1 cellular context compared by ENCODE assay signal in genomic region chr12:52497975-52498374, GRCh38.
TF ChIP-seq lines count a peak whose summit lies in the region.

No MANE protein-coding gene starts in this region.

TF ChIP-seq in H1, 55 proteins besides CTCF, POLR2A, EP300 and RAD21:
- TF ChIP-seq EGR1 (IDR thresholded peaks at IDR 0.05; ENCODE audit: borderline replicate concordance, low read depth, low read length) (no peak), NRF1 (IDR thresholded peaks at IDR 0.05; ENCODE audit: low read depth, low read length) (no peak), ATF2 (IDR thresholded peaks at IDR 0.05; ENCODE audit: low read length) (no peak), RFX5 (IDR thresholded peaks at IDR 0.05; ENCODE audit: borderline replicate concordance, low read depth, low read length) (no peak), TCF12 (IDR thresholded peaks at IDR 0.05; ENCODE audit: low read depth, low read length) (no peak), HDAC6 (IDR thresholded peaks at IDR 0.05; ENCODE audit: low read depth, low read length) (no peak), TAF1 (IDR thresholded peaks at IDR 0.05; ENCODE audit: low read depth, low read length) (no peak)
